Comparison of ENCODE assay signal across 29 cellular contexts in the genomic region with DNA sequence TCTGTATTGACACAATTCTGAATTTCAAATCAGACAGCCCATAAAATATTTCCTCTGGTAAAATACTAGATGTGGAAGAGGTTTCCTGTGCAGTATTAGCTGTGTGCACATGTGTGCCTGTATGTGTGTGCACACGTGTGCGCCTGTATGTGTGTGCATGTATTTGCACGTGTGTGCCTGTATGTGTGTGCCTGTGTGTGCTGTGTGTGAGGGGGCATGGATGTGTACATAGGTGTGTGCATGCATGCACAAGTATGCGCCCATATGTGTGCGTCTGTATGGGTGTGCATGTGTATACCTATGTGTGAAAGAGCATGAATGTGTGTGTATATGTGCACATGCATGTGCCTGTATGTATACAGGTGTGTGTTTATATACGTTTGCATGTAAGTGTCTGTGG.
A peak's percentile ranks its signal among the peaks of the same experiment; 100 is the strongest.
DNase-seq lines count a peak whose midpoint lies in the region; ATAC-seq, FAIRE-seq and TF ChIP-seq lines count a peak whose summit lies in the region.
"Had no signal": no experiment of that assay in that cellular context is flagged by ENCODE, and none has a peak within 500 bp of the region (broad histone marks: within the 10 kb centered on the region; RNA-seq: fewer than 3 reads in every experiment).

No MANE protein-coding gene starts in this region.

- H4K91ac ChIP-seq in H1 (replicated peaks; ENCODE audit: insufficient read length, low read length): no peak overlapping the region
- H4K91ac ChIP-seq in trophoblast cell (ENCODE audit: low read depth, low read length): no peak overlapping the region

- H4K8ac ChIP-seq in H1 (ENCODE audit: extremely low read depth, insufficient read depth, low read length) (no peak overlapping the region), trophoblast cell (ENCODE audit: low read depth, low read length) (no peak overlapping the region)

- H3K4me3 ChIP-seq in HEK293 (ENCODE audit: low read depth, low read length) (no peak overlapping the region), H1 (ENCODE audit: extremely low read depth in 1 of 4, insufficient read depth in 2 of 4, low read depth in 3 of 4, low read length in 4 of 4) (no peak overlapping the region), trophoblast cell (ENCODE audit: low read depth, low read length) (no peak overlapping the region)
- H3K4me3 ChIP-seq: BLaER1, GM12878 had no signal

- FAIRE-seq in HTR-8/SVneo (lab: Jason Lieb, UNC) (peak; percentile 86), H1 (lab: Jason Lieb, UNC) (no peak)
- FAIRE-seq: A204.1, GM12878, GM12892, GM18507 had no signal

- no peaks in the 10 kb centered on the region for H3K23me2 ChIP-seq in H1 (ENCODE audit: low read depth, low read length)

- H3K36me3 ChIP-seq in HEK293 (ENCODE audit: control insufficient read depth in 2 of 2, insufficient read depth in 1 of 2, low read length in 2 of 2) (no peaks in the 10 kb centered on the region), H1 (ENCODE audit: control insufficient read depth in 2 of 4, insufficient read depth in 4 of 4, low read length in 3 of 4) (no peaks in the 10 kb centered on the region), trophoblast cell (ENCODE audit: control insufficient read depth in 1 of 2, insufficient read depth in 2 of 2, low read length in 2 of 2) (no peaks in the 10 kb centered on the region)
- H3K36me3 ChIP-seq: BE2C, BLaER1 had no signal

- H4K12ac ChIP-seq in trophoblast cell (ENCODE audit: low read depth, low read length): no peak overlapping the region

- no peaks in the 10 kb centered on the region for H3K79me2 ChIP-seq in H1 (ENCODE audit: control insufficient read depth in 1 of 2, insufficient read depth in 2 of 2, low read length in 2 of 2)
- H3K79me2 ChIP-seq in trophoblast cell (ENCODE audit: control insufficient read depth, insufficient read depth, low read length, poor library complexity): no peaks in the 10 kb centered on the region

- H3K27ac Mint-ChIP-seq in stimulated activated effector memory CD8-positive, alpha-beta T cell treated with anti-CD3 and anti-CD28 coated beads, Interleukin-12 subunit alpha, Interleukin-12 subunit beta, amount 100 ng/mL, for 72 hours: no peak overlapping the region
- no peak overlapping the region for H3K27ac Mint-ChIP-seq in activated CD8-positive, alpha-beta T cell treated with anti-CD3 and anti-CD28 coated beads, Interleukin-2, amount 10 ng/mL, durations not matched to agents 7 days and 5 days
- H3K27ac Mint-ChIP-seq: CD4-positive, CD25-positive, alpha-beta regulatory T cell had no signal

- H3K4me2 ChIP-seq in H1 (ENCODE audit: insufficient read depth in 1 of 2, low read depth in 2 of 2, low read length in 2 of 2): no peak overlapping the region
- H3K4me2 ChIP-seq in trophoblast cell (ENCODE audit: low read length): no peak overlapping the region
- H3K4me2 ChIP-seq: BLaER1 had no signal

- H3K4me3 Mint-ChIP-seq in stimulated activated effector memory CD8-positive, alpha-beta T cell treated with anti-CD3 and anti-CD28 coated beads, Interleukin-12 subunit alpha, Interleukin-12 subunit beta, amount 100 ng/mL, for 72 hours: no peak overlapping the region
- H3K4me3 Mint-ChIP-seq in activated CD8-positive, alpha-beta T cell treated with anti-CD3 and anti-CD28 coated beads, Interleukin-2, amount 10 ng/mL, durations not matched to agents 7 days and 5 days: no peak overlapping the region
- H3K4me3 Mint-ChIP-seq: CD14-positive monocyte; CD4-positive, alpha-beta memory T cell; CD4-positive, CD25-positive, alpha-beta regulatory T cell; CD8-positive, alpha-beta memory T cell had no signal

- TF ChIP-seq RAD21 in H1 (IDR thresholded peaks at IDR 0.05 in 1 of 2, conservative IDR thresholded peaks at IDR 0.05 in 1 of 2; ENCODE audit: low read depth in 2 of 2, low read length in 2 of 2): no peak

- no peak overlapping the region for H2BK20ac ChIP-seq in H1 (ENCODE audit: low read length)

- no peaks in the 10 kb centered on the region for H3K79me1 ChIP-seq in H1 (ENCODE audit: low read depth, low read length)
- no peaks in the 10 kb centered on the region for H3K79me1 ChIP-seq in trophoblast cell (ENCODE audit: low read length)

- no peak for TF ChIP-seq CTCF in HEK293 (tag by site-specific recombination; IDR thresholded peaks at IDR 0.05)
- TF ChIP-seq CTCF in H1 (IDR thresholded peaks at IDR 0.05; ENCODE audit: control extremely low read depth in 1 of 3, insufficient read depth in 1 of 3, low read depth in 1 of 3, low read length in 3 of 3): no peak

- no peak overlapping the region for H3K56ac ChIP-seq in H1 (replicated peaks; ENCODE audit: insufficient read length, low read depth, low read length)

- CTCF ChIA-PET in HEK293 (lab: Yijun Ruan, JAX): no interaction called here
- CTCF ChIA-PET in H1 (lab: Charles Lee; ENCODE audit: partially characterized antibody): no interaction called here
- CTCF ChIA-PET in activated CD8-positive, alpha-beta T cell treated with anti-CD3 and anti-CD28 coated beads, Interleukin-2, amount 10 ng/mL, durations not matched to agents 7 days and 5 days (lab: Charles Lee): no interaction called here

- H2AK5ac ChIP-seq in H1 (ENCODE audit: low read depth, low read length): 0 out of 2 replicates have a peak overlapping the region, but pooled peaks have one; percentile 80
- H2AK5ac ChIP-seq in trophoblast cell (ENCODE audit: low read length): no peak overlapping the region

- H3K27me3 Mint-ChIP-seq in activated CD8-positive, alpha-beta T cell treated with anti-CD3 and anti-CD28 coated beads, Interleukin-2, amount 10 ng/mL, durations not matched to agents 7 days and 5 days (ENCODE audit: low read depth): peaks cover 16% of the 10 kb centered on the region
- H3K27me3 Mint-ChIP-seq: CD4-positive, alpha-beta memory T cell had no signal

- H4K5ac ChIP-seq in H1 (ENCODE audit: insufficient read length, low read depth, low read length): no peak overlapping the region

- TF ChIP-seq EP300 in H1 (IDR thresholded peaks at IDR 0.05; ENCODE audit: borderline replicate concordance in 1 of 2, low read depth in 2 of 2, low read length in 2 of 2): no peak

- no peaks in the 10 kb centered on the region for H3K36me3 Mint-ChIP-seq in stimulated activated effector memory CD8-positive, alpha-beta T cell treated with anti-CD3 and anti-CD28 coated beads, Interleukin-12 subunit alpha, Interleukin-12 subunit beta, amount 100 ng/mL, for 72 hours
- H3K36me3 Mint-ChIP-seq in activated CD8-positive, alpha-beta T cell treated with anti-CD3 and anti-CD28 coated beads, Interleukin-2, amount 10 ng/mL, durations not matched to agents 7 days and 5 days (ENCODE audit: low read depth): no peaks in the 10 kb centered on the region
- H3K36me3 Mint-ChIP-seq: CD14-positive monocyte; CD4-positive, alpha-beta memory T cell; CD4-positive, CD25-positive, alpha-beta regulatory T cell; CD8-positive, alpha-beta memory T cell had no signal

- WGBS in H1 (ENCODE audit: extremely low coverage in 1 of 2, insufficient coverage in 1 of 2, insufficient read length in 1 of 2, insufficient replicate concordance in 2 of 2, low coverage in 1 of 2, low lambda C conversion rate in 2 of 2, missing lambda C conversion rate in 1 of 2), 2 experiments: 89% methylated on average over 6 of the region's 6 CpGs; no CpG with 5 or more reads in 1 of the 2 experiments
- WGBS in trophoblast cell (ENCODE audit: extremely low coverage, insufficient coverage, insufficient read length): no CpG with 5 or more reads among the region's 6 CpGs

- H3K23ac ChIP-seq in H1 (ENCODE audit: insufficient read length) (no peak overlapping the region), trophoblast cell (ENCODE audit: low read length) (peak overlapping the region; percentile 38)

- no peak overlapping the region for H2BK15ac ChIP-seq in H1 (ENCODE audit: low read length)

- TF ChIP-seq POLR2A in H1 (IDR thresholded peaks at IDR 0.05; ENCODE audit: control extremely low read depth in 1 of 2, low read depth in 2 of 2, low read length in 2 of 2): no peak

- no peak overlapping the region for H3K18ac ChIP-seq in H1 (ENCODE audit: extremely low read depth, low read length)
- no peak overlapping the region for H3K18ac ChIP-seq in trophoblast cell (ENCODE audit: low read length)

- H3K4ac ChIP-seq in H1 (replicated peaks; ENCODE audit: insufficient read length, low read depth, low read length) (no peak overlapping the region), trophoblast cell (ENCODE audit: low read depth, low read length) (no peak overlapping the region)

- no peak overlapping the region for H3K27ac ChIP-seq in HEK293 (ENCODE audit: extremely low read depth, low read depth, low read length)
- no peak overlapping the region for H3K27ac ChIP-seq in H1 (ENCODE audit: low read depth, low read length)
- no peak overlapping the region for H3K27ac ChIP-seq in trophoblast cell (ENCODE audit: low read depth, low read length)
- H3K27ac ChIP-seq: BLaER1 had no signal

- H2BK120ac ChIP-seq in H1 (replicated peaks; ENCODE audit: low read depth, low read length): no peak overlapping the region
- H2BK120ac ChIP-seq in trophoblast cell (ENCODE audit: insufficient read depth, low read length, poor library complexity): no peak overlapping the region

- H3K9me3 Mint-ChIP-seq in stimulated activated effector memory CD8-positive, alpha-beta T cell treated with anti-CD3 and anti-CD28 coated beads, Interleukin-12 subunit alpha, Interleukin-12 subunit beta, amount 100 ng/mL, for 72 hours: no peaks in the 10 kb centered on the region
- H3K9me3 Mint-ChIP-seq in activated CD8-positive, alpha-beta T cell treated with anti-CD3 and anti-CD28 coated beads, Interleukin-2, amount 10 ng/mL, durations not matched to agents 7 days and 5 days (ENCODE audit: insufficient read depth): no peaks in the 10 kb centered on the region
- H3K9me3 Mint-ChIP-seq: CD4-positive, alpha-beta memory T cell; CD8-positive, alpha-beta memory T cell had no signal

- H3K14ac ChIP-seq in H1 (ENCODE audit: insufficient read length): no peak overlapping the region
- no peak overlapping the region for H3K14ac ChIP-seq in trophoblast cell (ENCODE audit: low read length)

- H2AFZ ChIP-seq in H1 (ENCODE audit: low read length): no peak overlapping the region
- no peak overlapping the region for H2AFZ ChIP-seq in trophoblast cell (ENCODE audit: insufficient read depth, low read length, poor library complexity)

- H3K4me1 ChIP-seq in HEK293 (ENCODE audit: control insufficient read depth, insufficient read depth, low read length) (no peaks in the 10 kb centered on the region), H1 (replicated peaks in 1 of 4; ENCODE audit: control insufficient read depth in 3 of 4, insufficient read depth in 4 of 4, low read length in 3 of 4) (peaks cover 0 to 2% (median 0%) of the 10 kb centered on the region in 4 experiments; a peak in 1 of 7 replicates), trophoblast cell (ENCODE audit: control insufficient read depth in 1 of 2, insufficient read depth in 2 of 2, low read length in 2 of 2) (no peaks in the 10 kb centered on the region)
- H3K4me1 ChIP-seq: BE2C had no signal

- DNase-seq in HTR-8/SVneo (ENCODE audit: insufficient read length, low spot score) (no peak), H1 (ENCODE audit: low read depth in 1 of 2, low spot score in 2 of 2) (no peak), trophoblast cell (no peak), OCI-M1 (lab: John Stamatoyannopoulos, UW) (no peak)
- no peak for DNase-seq in stimulated activated effector memory CD8-positive, alpha-beta T cell treated with anti-CD3 and anti-CD28 coated beads, Interleukin-12 subunit alpha, Interleukin-12 subunit beta, amount 100 ng/mL, for 72 hours (ENCODE audit: low spot score in 2 of 2)
- DNase-seq in activated CD8-positive, alpha-beta T cell treated with anti-CD3 and anti-CD28 coated beads, Interleukin-2, amount 10 ng/mL, durations not matched to agents 7 days and 5 days: no peak
- DNase-seq: 8988T; ACHN; BE2C; C1 segment of cervical spinal cord; CD4-positive, alpha-beta memory T cell; CD4-positive, CD25-positive, alpha-beta regulatory T cell; CD8-positive, alpha-beta memory T cell; COR-L47; DMS 273 treated with DMSO at 0.1 percent for 48 hours; DMS153; DMS53; DMS79; DND-41; EL; GDM1 had no signal

- H3K9ac ChIP-seq in H1 (replicated peaks in 1 of 4; ENCODE audit: extremely low read depth in 1 of 4, low read depth in 3 of 4, low read length in 3 of 4) (no peak overlapping the region), trophoblast cell (ENCODE audit: low read length) (no peak overlapping the region)
- H3K9ac ChIP-seq: BLaER1 had no signal

- H3K9me3 ChIP-seq in HEK293 (ENCODE audit: control insufficient read depth, insufficient read depth, low read depth, low read length) (no peaks in the 10 kb centered on the region), H1 (ENCODE audit: insufficient read depth in 2 of 2, low read depth in 1 of 2, low read length in 1 of 2) (no peaks in the 10 kb centered on the region), trophoblast cell (ENCODE audit: insufficient read depth, low read depth, low read length) (no peaks in the 10 kb centered on the region)
- H3K9me3 ChIP-seq: BE2C, BLaER1 had no signal

- H2BK12ac ChIP-seq in H1 (ENCODE audit: low read depth, low read length) (peak overlapping the region; percentile 35; the same call in 1 of the 2 replicates), trophoblast cell (ENCODE audit: low read length) (no peak overlapping the region)

- no peak for ATAC-seq in HG02610 (IDR thresholded peaks at IDR 0.05; ENCODE audit: unreplicated experiment)
- ATAC-seq in stimulated activated effector memory CD8-positive, alpha-beta T cell treated with anti-CD3 and anti-CD28 coated beads, Interleukin-12 subunit alpha, Interleukin-12 subunit beta, amount 100 ng/mL, for 72 hours: no peak
- ATAC-seq in activated CD8-positive, alpha-beta T cell treated with anti-CD3 and anti-CD28 coated beads, Interleukin-2, amount 10 ng/mL, durations not matched to agents 7 days and 5 days: no peak
- ATAC-seq: GM12878 had no signal

- H2BK5ac ChIP-seq in H1 (ENCODE audit: low read depth, low read length) (no peak overlapping the region), trophoblast cell (ENCODE audit: low read depth, low read length, poor library complexity) (no peak overlapping the region)

- POLR2A ChIA-PET in HEK293 (lab: Yijun Ruan, JAX): no interaction called here
- POLR2A ChIA-PET in H1 (lab: Charles Lee; ENCODE audit: partially characterized antibody): no interaction called here
- POLR2A ChIA-PET in activated CD8-positive, alpha-beta T cell treated with anti-CD3 and anti-CD28 coated beads, Interleukin-2, amount 10 ng/mL, durations not matched to agents 7 days and 5 days (lab: Charles Lee): no interaction called here

- H3K27me3 ChIP-seq in H1 (replicated peaks in 1 of 4; ENCODE audit: control insufficient read depth in 3 of 4, extremely low read depth in 1 of 4, insufficient read depth in 3 of 4, low read length in 3 of 4): no peaks in the 10 kb centered on the region
- H3K27me3 ChIP-seq in trophoblast cell (ENCODE audit: insufficient read depth, low read length): no peaks in the 10 kb centered on the region
- H3K27me3 ChIP-seq: BLaER1 had no signal

- no peaks in the 10 kb centered on the region for H3K4me1 Mint-ChIP-seq in stimulated activated effector memory CD8-positive, alpha-beta T cell treated with anti-CD3 and anti-CD28 coated beads, Interleukin-12 subunit alpha, Interleukin-12 subunit beta, amount 100 ng/mL, for 72 hours
- H3K4me1 Mint-ChIP-seq in activated CD8-positive, alpha-beta T cell treated with anti-CD3 and anti-CD28 coated beads, Interleukin-2, amount 10 ng/mL, durations not matched to agents 7 days and 5 days (ENCODE audit: low read depth): no peaks in the 10 kb centered on the region
- H3K4me1 Mint-ChIP-seq: CD4-positive, alpha-beta memory T cell; CD4-positive, CD25-positive, alpha-beta regulatory T cell; CD8-positive, alpha-beta memory T cell had no signal

- H4K20me1 ChIP-seq in H1 (replicated peaks in 1 of 2; ENCODE audit: control insufficient read depth in 1 of 2, insufficient read depth in 2 of 2, low read length in 2 of 2): no peaks in the 10 kb centered on the region
- H4K20me1 ChIP-seq: BLaER1 had no signal
